ENCODE assay signal across 1 cellular context in the genomic region with DNA sequence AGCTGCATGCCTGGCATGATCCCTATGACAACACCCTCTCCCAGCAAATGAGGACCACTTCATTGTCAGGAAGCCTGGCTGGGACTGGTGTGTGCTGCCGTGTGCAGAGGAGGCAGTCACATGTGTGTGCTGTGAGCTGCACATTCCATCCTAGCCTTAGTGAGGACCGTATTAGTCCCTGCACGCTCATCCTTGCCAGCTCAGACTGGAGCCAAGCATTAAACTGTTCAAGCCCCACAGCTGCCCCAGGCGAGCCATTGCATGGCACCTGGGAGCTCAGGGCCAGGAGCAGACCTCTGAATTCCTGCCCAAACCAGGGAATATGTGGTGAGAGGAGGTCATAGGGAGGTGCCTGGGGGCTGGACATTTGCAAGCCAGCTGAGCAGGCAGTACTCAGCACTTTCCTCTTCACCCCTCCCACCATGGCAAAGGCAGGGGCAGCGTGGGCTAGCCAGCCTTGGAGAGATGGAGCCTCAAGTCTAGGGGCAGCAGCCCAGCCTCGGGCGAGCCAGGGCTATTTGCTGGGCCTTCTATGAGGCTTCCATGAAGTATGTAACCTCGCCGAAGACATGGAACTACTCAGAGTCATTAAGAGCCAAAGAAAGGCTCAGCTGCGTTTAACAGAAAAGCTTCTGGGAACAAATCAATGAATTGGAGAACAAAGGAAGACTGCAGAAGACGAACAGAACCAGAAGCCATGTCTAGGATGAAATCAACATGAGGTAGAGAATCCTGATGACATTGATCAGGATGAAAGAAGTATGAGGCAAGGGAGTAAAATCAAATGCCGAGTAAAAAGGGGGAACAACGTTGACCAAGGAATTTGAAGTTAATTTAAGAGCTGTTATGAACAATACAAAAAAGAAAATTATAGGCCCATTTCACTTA.
TF ChIP-seq lines count a peak whose summit lies in the region.

No MANE protein-coding gene starts in this region.

TF ChIP-seq in HEK293, 187 proteins besides CTCF, POLR2A, EP300 and RAD21 (continued from another document):
- TF ChIP-seq, protein P1, sequence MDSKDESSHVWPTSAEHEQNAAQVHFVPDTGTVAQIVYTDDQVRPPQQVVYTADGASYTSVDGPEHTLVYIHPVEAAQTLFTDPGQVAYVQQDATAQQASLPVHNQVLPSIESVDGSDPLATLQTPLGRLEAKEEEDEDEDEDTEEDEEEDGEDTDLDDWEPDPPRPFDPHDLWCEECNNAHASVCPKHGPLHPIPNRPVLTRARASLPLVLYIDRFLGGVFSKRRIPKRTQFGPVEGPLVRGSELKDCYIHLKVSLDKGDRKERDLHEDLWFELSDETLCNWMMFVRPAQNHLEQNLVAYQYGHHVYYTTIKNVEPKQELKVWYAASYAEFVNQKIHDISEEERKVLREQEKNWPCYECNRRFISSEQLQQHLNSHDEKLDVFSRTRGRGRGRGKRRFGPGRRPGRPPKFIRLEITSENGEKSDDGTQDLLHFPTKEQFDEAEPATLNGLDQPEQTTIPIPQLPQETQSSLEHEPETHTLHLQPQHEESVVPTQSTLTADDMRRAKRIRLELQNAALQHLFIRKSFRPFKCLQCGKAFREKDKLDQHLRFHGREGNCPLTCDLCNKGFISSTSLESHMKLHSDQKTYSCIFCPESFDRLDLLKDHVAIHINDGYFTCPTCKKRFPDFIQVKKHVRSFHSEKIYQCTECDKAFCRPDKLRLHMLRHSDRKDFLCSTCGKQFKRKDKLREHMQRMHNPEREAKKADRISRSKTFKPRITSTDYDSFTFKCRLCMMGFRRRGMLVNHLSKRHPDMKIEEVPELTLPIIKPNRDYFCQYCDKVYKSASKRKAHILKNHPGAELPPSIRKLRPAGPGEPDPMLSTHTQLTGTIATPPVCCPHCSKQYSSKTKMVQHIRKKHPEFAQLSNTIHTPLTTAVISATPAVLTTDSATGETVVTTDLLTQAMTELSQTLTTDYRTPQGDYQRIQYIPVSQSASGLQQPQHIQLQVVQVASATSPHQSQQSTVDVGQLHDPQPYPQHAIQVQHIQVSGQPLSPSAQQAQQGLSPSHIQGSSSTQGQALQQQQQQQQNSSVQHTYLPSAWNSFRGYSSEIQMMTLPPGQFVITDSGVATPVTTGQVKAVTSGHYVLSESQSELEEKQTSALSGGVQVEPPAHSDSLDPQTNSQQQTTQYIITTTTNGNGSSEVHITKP (tag by site-specific recombination; IDR thresholded peaks at IDR 0.05) = no peak
